In genomic region chr20:57618091-57618765, GRCh38 we compare ENCODE assay signal across 9 cellular contexts. TPM values are rescaled to one million over a fixed set of nuclear protein-coding genes. Genes with fewer than 3 reads are reported as not detected.
A peak's percentile ranks its signal among the peaks of the same experiment; 100 is the strongest.
DNase-seq lines count a peak whose midpoint lies in the region; FAIRE-seq and TF ChIP-seq lines count a peak whose summit lies in the region.
"Had no signal": no experiment of that assay in that cellular context is flagged by ENCODE, and none has a peak within 500 bp of the region (broad histone marks: within the 10 kb centered on the region; RNA-seq: fewer than 3 reads in every experiment).

No MANE protein-coding gene starts in this region.

- H3K4me3 ChIP-seq in OCI-LY7 (ENCODE audit: low read depth, low read length, poor library complexity, severe bottlenecking) (peak overlapping the region; percentile 51), bronchial epithelial cell (ENCODE audit: low read depth, low read length) (no peak overlapping the region), spleen (peak overlapping the region in 6 of 8 donors; percentile 0 to 72 (median 44))

- BruUV-seq in OCI-LY7 (replicated peaks; lab: Mats Ljungman, UMichigan) = no TSS peak

- POLR2A ChIA-PET in OCI-LY7 (lab: Charles Lee) = interaction anchor here (0.7 to 2.8 kb wide), 7 partner anchors 9 to 136 kb away, joined by 3 to 14 read pairs (median 7); no protein-coding TSS in a partner anchor

- WGBS in spleen, 5 donors = 60 to 69% (median 64%) methylated on average over 13 to 14 of the region's 14 CpGs

- H3K4me2 ChIP-seq in OCI-LY7 (ENCODE audit: low read length) = peak overlapping the region; percentile 90

- H3K27me3 ChIP-seq in bronchial epithelial cell (ENCODE audit: control insufficient read depth, insufficient read depth, low read length) (peaks cover 15% of the 10 kb centered on the region), spleen (replicated peaks in 1 of 7) (no peaks in the 10 kb centered on the region)

- DNase-seq in NCI-H82 (lab: John Stamatoyannopoulos, UW) = peak; percentile 24
- DNase-seq in NCI-H82 treated with DMSO at 0.1 percent for 48 hours (lab: John Stamatoyannopoulos, UW; ENCODE audit: unreplicated experiment) = no peak
- DNase-seq in OCI-LY7 (ENCODE audit: low spot score) = peak; percentile 61
- peak; percentile 83 for DNase-seq in bronchial epithelial cell (ENCODE audit: low read depth)
- peak; percentile 83 for DNase-seq in spleen
- DNase-seq in OCI-M1 (lab: John Stamatoyannopoulos, UW) = no peak
- DNase-seq in globus pallidus (ENCODE audit: low spot score) = no peak
- DNase-seq in pons (ENCODE audit: low spot score) = no peak
- DNase-seq: NCI-H446 treated with DMSO at 0.1 percent for 48 hours had no signal

- H4K20me1 ChIP-seq in OCI-LY7 (ENCODE audit: insufficient read depth, low read length) = no peaks in the 10 kb centered on the region; the same call in 1 of the 2 replicates

- H3K36me3 ChIP-seq in OCI-LY7 (ENCODE audit: insufficient read depth, low read length) (no peaks in the 10 kb centered on the region), bronchial epithelial cell (ENCODE audit: control insufficient read depth, insufficient read depth, low read length) (no peaks in the 10 kb centered on the region), spleen (peaks cover 0 to 36% (median 12%) of the 10 kb centered on the region in 6 donors)

- H3K9me3 ChIP-seq in OCI-LY7 (ENCODE audit: low read length) (no peaks in the 10 kb centered on the region), spleen (no peaks in the 10 kb centered on the region)

- no peak overlapping the region for H2AFZ ChIP-seq in OCI-LY7 (ENCODE audit: low read length)

- CTCF ChIA-PET in OCI-LY7 (lab: Charles Lee; ENCODE audit: unreplicated experiment) = interaction anchor here (0.7 kb wide), 1 partner anchor 145 kb away, joined by 3 read pairs; no protein-coding TSS in a partner anchor

- no peak for TF ChIP-seq POLR2A in spleen (IDR thresholded peaks at IDR 0.05)

- FAIRE-seq in bronchial epithelial cell (lab: Jason Lieb, UNC) = no peak

- H3K27ac ChIP-seq in OCI-LY7 (ENCODE audit: low read depth, low read length, poor library complexity, severe bottlenecking) = peak overlapping the region; percentile 87
- H3K27ac ChIP-seq in spleen = peak overlapping the region; percentile 80 to 96 (median 89)

- no peaks in the 10 kb centered on the region for H3K9me2 ChIP-seq in OCI-LY7 (ENCODE audit: insufficient read depth, low read length)

- TF ChIP-seq CTCF in OCI-LY7 (conservative IDR thresholded peaks at IDR 0.05; ENCODE audit: low read length) (no peak), bronchial epithelial cell (IDR thresholded peaks at IDR 0.05; ENCODE audit: insufficient read depth, low read length, severe bottlenecking) (no peak), spleen (IDR thresholded peaks at IDR 0.05 in 8 of 11, conservative IDR thresholded peaks at IDR 0.05 in 3 of 11) (no peak)

- no peaks in the 10 kb centered on the region for H3K79me2 ChIP-seq in OCI-LY7 (ENCODE audit: insufficient read depth, low read depth, low read length)

- H3K4me1 ChIP-seq in OCI-LY7 (ENCODE audit: insufficient read depth, low read length, poor library complexity, severe bottlenecking) (peaks cover 60% of the 10 kb centered on the region), spleen (peaks cover 18 to 79% (median 55%) of the 10 kb centered on the region in 6 donors)

- intact Hi-C loops in OCI-LY7 (cut with micrococcal nuclease; ENCODE audit: unreplicated experiment) = no loop called here
- intact Hi-C loops in spleen (cut with DNase I; ENCODE audit: low total_unique reads) = loop anchor here (5.0 kb wide), 1 partner anchor 231 kb away; no protein-coding TSS in a partner anchor

RNA-seq across cellular contexts. Expression of gene ZBP1, which starts 2.0 kb away (rescaled TPM):
- total RNA-seq in OCI-LY7 (2014; rRNA removed; shearing (Covaris generic)) = 1.7 and 3.7 TPM in 2 replicates
- total RNA-seq in OCI-LY7 (2022) (1.5 and 2.0 TPM in 2 replicates), bronchial epithelial cell (not detected in 2 replicates), spleen (10 to 100 TPM; 11.7 to 28.4 (median 20.9) TPM)
- 10 to 100 TPM in 1 of 3 donors, 1 to 10 TPM in 2; 8.6 to 11.2 (median 9.8) TPM for polyA plus RNA-seq in spleen

RNA-seq across cellular contexts. Expression of gene PCK1, which starts 57.3 kb away (rescaled TPM):
- total RNA-seq in OCI-LY7 (2014; rRNA removed; shearing (Covaris generic)) = 5.7 and 6.9 TPM in 2 replicates
- total RNA-seq in OCI-LY7 (2022) (13.0 and 13.4 TPM in 2 replicates), bronchial epithelial cell (not detected in 2 replicates), spleen (under 1 TPM in 4 of 7 donors, not detected in 3; 0.17 to 0.67 (median 0.41) TPM)
- under 1 TPM; 0.04 to 0.13 (median 0.05) TPM for polyA plus RNA-seq in spleen

Comparison
In these comparisons a context has a peak if more than half of its experiments do, and no peak if none do; other contexts are left out.
1. DNase-seq: peak in NCI-H82 (single experiment), OCI-LY7 (single experiment), bronchial epithelial cell (single experiment) and spleen (single experiment); none in NCI-H82 treated with DMSO at 0.1 percent for 48 hours (single experiment), OCI-M1 (single experiment), globus pallidus (single experiment) and pons (single experiment).